2 cellular contexts compared by ENCODE assay signal in genomic region chr11:60974726-60975125, GRCh38.
TF ChIP-seq lines count a peak whose summit lies in the region.

No MANE protein-coding gene starts in this region.

TF ChIP-seq in SK-N-SH, 30 proteins besides CTCF, POLR2A, EP300 and RAD21 (continued from another document):
- TF ChIP-seq RCOR1 (IDR thresholded peaks at IDR 0.05; ENCODE audit: low read length) (no peak), FOXJ3 (CRISPR knock-in tag; IDR thresholded peaks at IDR 0.05) (no peak), PBX3 (IDR thresholded peaks at IDR 0.05) (no peak), GABPA (IDR thresholded peaks at IDR 0.05; ENCODE audit: low read depth) (no peak), MEF2A (IDR thresholded peaks at IDR 0.05; ENCODE audit: borderline replicate concordance, low read depth) (no peak), GATA2 (CRISPR knock-in tag; IDR thresholded peaks at IDR 0.05) (no peak), USF2 (IDR thresholded peaks at IDR 0.05; ENCODE audit: borderline replicate concordance, low read depth, low read length) (no peak), TEAD4 (IDR thresholded peaks at IDR 0.05; ENCODE audit: borderline replicate concordance, insufficient read depth) (no peak), RXRA (IDR thresholded peaks at IDR 0.05; ENCODE audit: borderline replicate concordance, low read depth) (no peak), FOSL2 (IDR thresholded peaks at IDR 0.05; ENCODE audit: borderline replicate concordance, low read depth) (no peak), MXI1 (IDR thresholded peaks at IDR 0.05; ENCODE audit: low read depth, low read length) (no peak), POLR2AphosphoS5 (IDR thresholded peaks at IDR 0.05; ENCODE audit: low read depth, low read length) (no peak), YY1 (IDR thresholded peaks at IDR 0.05; ENCODE audit: low read depth) (no peak), SMC3 (IDR thresholded peaks at IDR 0.05; ENCODE audit: low read depth, low read length) (no peak)

TF ChIP-seq in SK-N-SH treated with all-trans-retinoic acid at 6 μM for 48 hours, 23 proteins besides CTCF, POLR2A, EP300 and RAD21 (continued from another document):
- TF ChIP-seq ESRRG (CRISPR knock-in tag; IDR thresholded peaks at IDR 0.05) (no peak), OSR1 (CRISPR knock-in tag; IDR thresholded peaks at IDR 0.05) (no peak), ZFP30 (CRISPR knock-in tag; IDR thresholded peaks at IDR 0.05) (no peak), CREB5 (CRISPR knock-in tag; IDR thresholded peaks at IDR 0.05; ENCODE audit: low read depth) (no peak), CSRNP3 (CRISPR knock-in tag; IDR thresholded peaks at IDR 0.05) (no peak), ZNF565 (CRISPR knock-in tag; conservative IDR thresholded peaks at IDR 0.05; ENCODE audit: low read depth) (no peak), ZFP3 (CRISPR knock-in tag; IDR thresholded peaks at IDR 0.05) (no peak), POU6F1 (CRISPR knock-in tag; IDR thresholded peaks at IDR 0.05; ENCODE audit: borderline replicate concordance, low read depth) (no peak), ZNF70 (CRISPR knock-in tag; IDR thresholded peaks at IDR 0.05) (no peak)
